ENCODE assay signal across 8 cellular contexts in the genomic region with DNA sequence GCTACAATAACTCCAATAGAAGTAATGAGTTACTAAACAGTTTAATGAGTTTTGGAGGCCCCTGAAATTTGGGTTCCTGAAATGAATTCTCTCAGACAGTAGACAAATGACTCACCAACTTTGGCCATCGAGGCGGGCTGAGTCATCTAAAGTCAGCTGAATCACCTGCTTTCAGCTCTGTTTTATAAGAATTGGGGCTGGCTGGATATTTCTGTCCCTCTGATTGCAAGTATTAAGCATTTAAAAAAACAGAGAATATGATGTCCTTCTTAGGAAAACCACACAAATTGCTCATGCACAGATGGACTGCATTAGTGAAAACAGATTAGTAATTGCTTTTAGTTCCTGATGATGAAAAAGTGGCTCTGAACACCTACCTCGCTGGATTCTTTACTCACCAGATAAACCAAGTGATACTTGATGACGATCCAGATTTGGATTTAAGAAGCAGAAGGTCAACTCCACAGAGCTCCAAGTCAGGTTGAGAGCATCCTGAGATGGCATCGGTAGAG. TPM values are rescaled to one million over a fixed set of nuclear protein-coding genes. Genes with fewer than 3 reads are reported as not detected.
DNase-seq lines count a peak whose midpoint lies in the region; ATAC-seq and TF ChIP-seq lines count a peak whose summit lies in the region.

No MANE protein-coding gene starts in this region.

- DNase-seq in Ammon's horn (ENCODE audit: low spot score) = peak; percentile 34
- DNase-seq in HL-60 (ENCODE audit: low read depth in 1 of 2, low spot score in 1 of 2) = peak; percentile 12 to 20
- peak; percentile 68 for DNase-seq in activated CD8-positive, alpha-beta memory T cell treated with anti-CD3 and anti-CD28 coated beads, Interleukin-2, amount 50 U/mL, for 48 hours
- DNase-seq in fibroblast of villous mesenchyme (ENCODE audit: low read depth) = peak; percentile 91
- DNase-seq in stimulated activated CD4-positive, alpha-beta T cell treated with anti-CD3 and anti-CD28 coated beads, Interleukin-1b, Interleukin-23, amount 100 ng/mL, for 4 hours (ENCODE audit: low read depth in 2 of 2) = peak; percentile 42 to 49
- no peak for DNase-seq in NCI-H774 (lab: John Stamatoyannopoulos, UW)
- DNase-seq in NCI-H446 (lab: John Stamatoyannopoulos, UW) = no peak

- peak; percentile 83 for ATAC-seq in GM21423 (IDR thresholded peaks at IDR 0.05; ENCODE audit: unreplicated experiment)

- H3K27ac ChIP-seq in HL-60 (replicated peaks) = no peak overlapping the region

- H3K4me3 ChIP-seq in HL-60 (replicated peaks; ENCODE audit: insufficient read depth, low read length) = no peak overlapping the region
- no peak overlapping the region for H3K4me3 ChIP-seq in fibroblast of villous mesenchyme (ENCODE audit: low read depth, low read length)

- no peak for TF ChIP-seq CTCF in HL-60 (IDR thresholded peaks at IDR 0.05; ENCODE audit: insufficient read depth, low read length)
- TF ChIP-seq CTCF in fibroblast of villous mesenchyme (IDR thresholded peaks at IDR 0.05; ENCODE audit: insufficient read depth, low read depth, low read length) = no peak

- peaks cover 5% of the 10 kb centered on the region for H3K27me3 ChIP-seq in HL-60 (ENCODE audit: insufficient read depth, poor library complexity, severe bottlenecking)

RNA-seq across cellular contexts. Expression of gene ZNF365, which starts 59.1 kb away (rescaled TPM):
- total RNA-seq in fibroblast of villous mesenchyme = 6.1 and 8.2 TPM in 2 replicates

Comparison
In these comparisons a context has a peak if more than half of its experiments do, and no peak if none do; other contexts are left out.
1. DNase-seq: peak in Ammon's horn (single experiment), HL-60 (2 of 2), activated CD8-positive, alpha-beta memory T cell treated with anti-CD3 and anti-CD28 coated beads, Interleukin-2, amount 50 U/mL, for 48 hours (single experiment), fibroblast of villous mesenchyme (single experiment) and stimulated activated CD4-positive, alpha-beta T cell treated with anti-CD3 and anti-CD28 coated beads, Interleukin-1b, Interleukin-23, amount 100 ng/mL, for 4 hours (2 of 2); none in NCI-H774 (single experiment) and NCI-H446 (0 of 2).